11 cellular contexts compared by ENCODE assay signal in genomic region chr7:127189074-127189473, GRCh38.
DNase-seq lines count a peak whose midpoint lies in the region; ATAC-seq and TF ChIP-seq lines count a peak whose summit lies in the region.
"Had no signal": no experiment of that assay in that cellular context is flagged by ENCODE, and none has a peak within 500 bp of the region (broad histone marks: within the 10 kb centered on the region; RNA-seq: fewer than 3 reads in every experiment).

No MANE protein-coding gene starts in this region.

- DNase-seq in COLO829 (ENCODE audit: low spot score) = peak; percentile 62
- peak; percentile 71 to 97 (median 80) for DNase-seq in NCI-H1417 (lab: John Stamatoyannopoulos, UW)
- peak; percentile 91 for DNase-seq in NCI-H748 (lab: John Stamatoyannopoulos, UW; ENCODE audit: unreplicated experiment)
- peak; percentile 58 for DNase-seq in globus pallidus (ENCODE audit: low spot score)
- no peak for DNase-seq in T-helper 9 cell
- DNase-seq in foreskin keratinocyte = no peak
- DNase-seq in OCI-LY7 (ENCODE audit: low spot score) = no peak
- DNase-seq: activated CD4-positive, alpha-beta memory T cell treated with anti-CD3 and anti-CD28 coated beads, Interleukin-2, amount 10 ng/mL, durations not matched to agents 7 days and 5 days; occipital lobe; stimulated activated CD4-positive, alpha-beta T cell treated with anti-CD3 and anti-CD28 coated beads, Interleukin-4, amount 100 ng/mL, for 4 hours had no signal

- H2AFZ ChIP-seq in OCI-LY7 (ENCODE audit: low read length) = no peak overlapping the region

- H3K27ac ChIP-seq in foreskin keratinocyte = no peak overlapping the region
- no peak overlapping the region for H3K27ac ChIP-seq in OCI-LY7 (ENCODE audit: low read depth, low read length, poor library complexity, severe bottlenecking)

- H3K36me3 ChIP-seq in OCI-LY7 (ENCODE audit: insufficient read depth, low read length) = no peaks in the 10 kb centered on the region

- H3K9me2 ChIP-seq in OCI-LY7 (ENCODE audit: insufficient read depth, low read length) = no peaks in the 10 kb centered on the region

- ATAC-seq in foreskin keratinocyte (no peak), GM18873 (IDR thresholded peaks at IDR 0.05; ENCODE audit: low FRiP score, unreplicated experiment) (no peak)

- H4K20me1 ChIP-seq in OCI-LY7 (ENCODE audit: insufficient read depth, low read length) = no peaks in the 10 kb centered on the region

- H3K9me3 ChIP-seq in OCI-LY7 (ENCODE audit: low read length) = no peaks in the 10 kb centered on the region

- POLR2A ChIA-PET in OCI-LY7 (lab: Charles Lee) = interaction anchor here (0.5 kb wide), 1 partner anchor 34 kb away, joined by 5 read pairs; no protein-coding TSS in a partner anchor

- no peaks in the 10 kb centered on the region for H3K27me3 ChIP-seq in foreskin keratinocyte

- intact Hi-C loops in OCI-LY7 (cut with micrococcal nuclease; ENCODE audit: unreplicated experiment) = no loop called here

- no peak for TF ChIP-seq CTCF in foreskin keratinocyte (conservative IDR thresholded peaks at IDR 0.05)
- TF ChIP-seq CTCF in OCI-LY7 (conservative IDR thresholded peaks at IDR 0.05; ENCODE audit: low read length) = no peak

- CTCF ChIA-PET in OCI-LY7 (lab: Charles Lee; ENCODE audit: unreplicated experiment) = no interaction called here

- H3K4me1 ChIP-seq in foreskin keratinocyte (no peaks in the 10 kb centered on the region), OCI-LY7 (ENCODE audit: insufficient read depth, low read length, poor library complexity, severe bottlenecking) (no peaks in the 10 kb centered on the region)

- BruUV-seq in OCI-LY7 (replicated peaks; lab: Mats Ljungman, UMichigan) = no TSS peak

- H3K79me2 ChIP-seq in OCI-LY7 (ENCODE audit: insufficient read depth, low read depth, low read length) = no peaks in the 10 kb centered on the region

- H3K4me2 ChIP-seq in OCI-LY7 (ENCODE audit: low read length) = no peak overlapping the region

- H3K4me3 ChIP-seq in OCI-LY7 (ENCODE audit: low read depth, low read length, poor library complexity, severe bottlenecking) = no peak overlapping the region

Comparison
In these comparisons a context has a peak if more than half of its experiments do, and no peak if none do; other contexts are left out.
1. DNase-seq: peak in COLO829 (single experiment), NCI-H1417 (3 of 3), NCI-H748 (single experiment) and globus pallidus (single experiment); none in T-helper 9 cell (single experiment), foreskin keratinocyte (0 of 2) and OCI-LY7 (single experiment).